In the genomic region with DNA sequence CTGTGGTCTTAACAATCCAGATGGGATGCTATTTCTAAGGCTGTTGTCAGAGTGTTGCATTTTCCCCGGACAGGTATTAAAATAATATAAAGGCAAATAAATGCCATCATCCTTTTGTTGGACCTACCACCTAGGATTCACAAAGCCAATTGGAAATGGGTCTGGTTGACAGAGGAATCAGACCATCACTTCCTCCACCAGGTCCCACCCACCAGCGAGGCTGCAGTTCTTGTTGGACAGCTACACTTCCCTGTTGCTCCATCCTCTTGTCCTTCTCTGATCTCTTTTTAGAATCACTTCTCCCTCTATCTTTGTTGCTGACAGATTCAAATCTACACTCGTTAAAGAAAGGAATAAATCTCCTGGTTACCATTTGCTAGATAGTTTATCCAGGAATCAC, we compare ENCODE assay signal across 8 cellular contexts. TPM values are rescaled to one million over a fixed set of nuclear protein-coding genes. Genes with fewer than 3 reads are reported as not detected.
DNase-seq lines count a peak whose midpoint lies in the region; ATAC-seq and TF ChIP-seq lines count a peak whose summit lies in the region.

No MANE protein-coding gene starts in this region.

- peaks cover 3% of the 10 kb centered on the region for H3K36me3 Mint-ChIP-seq in activated CD4-positive, alpha-beta memory T cell treated with anti-CD3 and anti-CD28 coated beads for 36 hours
- peaks cover 2% of the 10 kb centered on the region for H3K36me3 Mint-ChIP-seq in memory B cell

- no peaks in the 10 kb centered on the region for H3K27me3 Mint-ChIP-seq in activated CD4-positive, alpha-beta memory T cell treated with anti-CD3 and anti-CD28 coated beads for 36 hours
- no peaks in the 10 kb centered on the region for H3K27me3 Mint-ChIP-seq in memory B cell

- H3K27ac ChIP-seq in HUES6 (ENCODE audit: low read depth, low read length), result no peak overlapping the region
- no peak overlapping the region for H3K27ac ChIP-seq in foreskin keratinocyte

- peaks cover 55% of the 10 kb centered on the region for H3K4me1 Mint-ChIP-seq in activated CD4-positive, alpha-beta memory T cell treated with anti-CD3 and anti-CD28 coated beads for 36 hours (ENCODE audit: low read depth)
- peaks cover 31% of the 10 kb centered on the region for H3K4me1 Mint-ChIP-seq in memory B cell

- ATAC-seq in memory B cell (ENCODE audit: low read depth) (no peak), HG02759 (IDR thresholded peaks at IDR 0.05; ENCODE audit: unreplicated experiment) (no peak), foreskin keratinocyte (no peak), GM19351 (IDR thresholded peaks at IDR 0.05; ENCODE audit: unreplicated experiment) (no peak)

- H3K4me3 Mint-ChIP-seq in activated CD4-positive, alpha-beta memory T cell treated with anti-CD3 and anti-CD28 coated beads for 36 hours, result peak overlapping the region; percentile 96
- peak overlapping the region; percentile 88 for H3K4me3 Mint-ChIP-seq in memory B cell

- H3K9me3 Mint-ChIP-seq in activated CD4-positive, alpha-beta memory T cell treated with anti-CD3 and anti-CD28 coated beads for 36 hours, result no peaks in the 10 kb centered on the region
- no peaks in the 10 kb centered on the region for H3K9me3 Mint-ChIP-seq in memory B cell

- intact Hi-C loops in activated CD4-positive, alpha-beta memory T cell treated with anti-CD3 and anti-CD28 coated beads for 36 hours (cut with micrococcal nuclease), result loop anchor here (2.0 kb wide), 1 partner anchor 50 kb away; no protein-coding TSS in a partner anchor

- no peaks in the 10 kb centered on the region for H3K27me3 ChIP-seq in HUES6 (ENCODE audit: control insufficient read depth, insufficient read depth, low read length)
- H3K27me3 ChIP-seq in foreskin keratinocyte, result peaks cover 6% of the 10 kb centered on the region

- H3K36me3 ChIP-seq in HUES6 (ENCODE audit: control insufficient read depth, insufficient read depth, low read length), result no peaks in the 10 kb centered on the region

- no peaks in the 10 kb centered on the region for H3K9me3 ChIP-seq in HUES6 (ENCODE audit: control insufficient read depth, insufficient read depth, low read depth, low read length)

- H3K27ac Mint-ChIP-seq in activated CD4-positive, alpha-beta memory T cell treated with anti-CD3 and anti-CD28 coated beads for 36 hours, result peak overlapping the region; percentile 77
- peak overlapping the region; percentile 43 for H3K27ac Mint-ChIP-seq in memory B cell

- no peak overlapping the region for H3K9ac ChIP-seq in HUES6 (ENCODE audit: low read length)

- CTCF ChIA-PET in activated CD4-positive, alpha-beta memory T cell treated with anti-CD3 and anti-CD28 coated beads for 36 hours (lab: Charles Lee), result interaction anchor here (0.8 to 4.7 kb wide), 8 partner anchors 9 to 49 kb away, joined by 3 to 35 read pairs (median 4); a partner anchor contains a TSS

- POLR2A ChIA-PET in activated CD4-positive, alpha-beta memory T cell treated with anti-CD3 and anti-CD28 coated beads for 36 hours (lab: Charles Lee), result interaction anchor here (0.6 kb wide), 1 partner anchor 21 kb away, joined by 3 read pairs; no protein-coding TSS in a partner anchor

- peaks cover 26% of the 10 kb centered on the region for H3K4me1 ChIP-seq in HUES6 (ENCODE audit: control insufficient read depth, insufficient read depth, low read length)
- H3K4me1 ChIP-seq in foreskin keratinocyte, result peaks cover 7% of the 10 kb centered on the region

- TF ChIP-seq CTCF in foreskin keratinocyte (conservative IDR thresholded peaks at IDR 0.05) (no peak), foreskin fibroblast (IDR thresholded peaks at IDR 0.05; ENCODE audit: low read depth, low read length) (no peak)

- peak overlapping the region; percentile 83 for H3K4me3 ChIP-seq in HUES6 (ENCODE audit: low read depth, low read length)
- H3K4me3 ChIP-seq in foreskin fibroblast (ENCODE audit: low read depth in 1 of 2, low read length in 2 of 2), result no peak overlapping the region

- DNase-seq in COLO668 (lab: John Stamatoyannopoulos, UW; ENCODE audit: unreplicated experiment), result peak; percentile 45
- peak; percentile 29 for DNase-seq in activated CD4-positive, alpha-beta memory T cell treated with anti-CD3 and anti-CD28 coated beads for 36 hours
- DNase-seq in memory B cell (ENCODE audit: low spot score in 2 of 2), result no peak
- no peak for DNase-seq in foreskin keratinocyte
- DNase-seq in foreskin fibroblast, result no peak

RNA-seq across cellular contexts. Expression of a gene that starts 1.1 kb away (rescaled TPM):
- total RNA-seq in activated CD4-positive, alpha-beta memory T cell treated with anti-CD3 and anti-CD28 coated beads for 36 hours, result 1 to 10 TPM; 2.0 to 2.7 TPM
- 0.11 TPM in 1 of 2 replicates, not detected in the other for total RNA-seq in foreskin keratinocyte
- 0.04 TPM in 2 replicates for polyA plus RNA-seq in foreskin keratinocyte

RNA-seq across cellular contexts. Expression of a gene that starts 1.2 kb away (rescaled TPM):
- 10 to 100 TPM; 23.3 to 27.6 TPM for total RNA-seq in activated CD4-positive, alpha-beta memory T cell treated with anti-CD3 and anti-CD28 coated beads for 36 hours
- total RNA-seq in foreskin keratinocyte, result 8.1 and 8.6 TPM in 2 replicates
- 6.4 and 8.0 TPM in 2 replicates for polyA plus RNA-seq in foreskin keratinocyte

RNA-seq across cellular contexts. Expression of a gene that starts 26.3 kb away (rescaled TPM):
- total RNA-seq in activated CD4-positive, alpha-beta memory T cell treated with anti-CD3 and anti-CD28 coated beads for 36 hours, result 100 to 1,000 TPM; 510 to 515 TPM
- total RNA-seq in foreskin keratinocyte, result 290 and 298 TPM in 2 replicates
- 161 and 180 TPM in 2 replicates for polyA plus RNA-seq in foreskin keratinocyte

Comparison
In these comparisons a context has a peak if more than half of its experiments do, and no peak if none do; other contexts are left out.
1. DNase-seq: peak in COLO668 (single experiment) and activated CD4-positive, alpha-beta memory T cell treated with anti-CD3 and anti-CD28 coated beads for 36 hours (single experiment); none in memory B cell (0 of 2), foreskin keratinocyte (0 of 2) and foreskin fibroblast (0 of 2).